8 cellular contexts compared by ENCODE assay signal in the genomic region with DNA sequence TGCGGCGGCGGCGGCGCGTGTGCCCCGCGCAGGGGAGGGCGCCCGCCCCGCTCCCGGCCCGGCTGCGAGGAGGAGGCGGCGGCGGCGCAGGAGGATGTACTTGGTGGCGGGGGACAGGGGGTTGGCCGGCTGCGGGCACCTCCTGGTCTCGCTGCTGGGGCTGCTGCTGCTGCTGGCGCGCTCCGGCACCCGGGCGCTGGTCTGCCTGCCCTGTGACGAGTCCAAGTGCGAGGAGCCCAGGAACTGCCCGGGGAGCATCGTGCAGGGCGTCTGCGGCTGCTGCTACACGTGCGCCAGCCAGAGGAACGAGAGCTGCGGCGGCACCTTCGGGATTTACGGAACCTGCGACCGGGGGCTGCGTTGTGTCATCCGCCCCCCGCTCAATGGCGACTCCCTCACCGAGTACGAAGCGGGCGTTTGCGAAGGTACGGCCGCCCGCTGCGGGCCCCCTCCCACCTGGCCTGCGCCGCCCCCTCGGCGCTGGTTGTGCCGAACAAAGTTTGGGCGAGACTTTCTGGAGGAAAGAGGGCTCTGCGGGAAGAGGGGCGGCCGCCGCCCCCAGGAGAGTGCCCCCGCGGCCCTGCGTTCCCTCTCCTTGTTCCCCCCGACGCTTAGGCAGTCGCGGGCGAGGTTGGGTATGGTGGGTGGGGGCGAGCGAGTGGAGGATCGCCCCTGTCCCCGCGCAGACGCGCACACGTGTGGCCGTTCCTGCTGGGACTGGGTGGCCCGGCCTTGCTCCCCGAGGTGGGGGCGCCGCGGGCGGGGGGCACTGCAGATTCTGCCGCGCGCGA. TPM values are rescaled to one million over a fixed set of nuclear protein-coding genes. Genes with fewer than 3 reads are reported as not detected.
DNase-seq lines count a peak whose midpoint lies in the region; ATAC-seq, FAIRE-seq and TF ChIP-seq lines count a peak whose summit lies in the region.

No MANE protein-coding gene starts in this region.

- H3K27ac Mint-ChIP-seq in neural crest cell (ENCODE audit: unreplicated experiment): no peak overlapping the region

- peak; percentile 19 for ATAC-seq in GM21447 (IDR thresholded peaks at IDR 0.05; ENCODE audit: unreplicated experiment)

- H3K9me3 Mint-ChIP-seq in neural crest cell: no peaks in the 10 kb centered on the region

- peak overlapping the region; percentile 79 to 92 (median 83) for H3K4me3 ChIP-seq in fibroblast of lung (replicated peaks in 1 of 4; ENCODE audit: control extremely low read depth in 1 of 4, insufficient read depth in 1 of 4, low read depth in 3 of 4, low read length in 4 of 4)

- no peaks in the 10 kb centered on the region for H3K36me3 Mint-ChIP-seq in neural crest cell (ENCODE audit: low read depth)

- H3K79me2 ChIP-seq in fibroblast of lung (ENCODE audit: control insufficient read depth, insufficient read depth, low read length): peaks cover 74% of the 10 kb centered on the region

- DNase-seq in DMS53 treated with DMSO at 0.1 percent for 48 hours (lab: John Stamatoyannopoulos, UW; ENCODE audit: unreplicated experiment): peak; percentile 26
- DNase-seq in activated CD8-positive, alpha-beta memory T cell treated with anti-CD3 and anti-CD28 coated beads, Interleukin-2, amount 50 U/mL, for 48 hours: peak; percentile 73
- DNase-seq in fibroblast of lung (ENCODE audit: low read depth in 2 of 2): peak in 1 of 2 donors; percentile 49
- peak; percentile 43 for DNase-seq in neural crest cell (ENCODE audit: low read depth, low spot score)
- peak; percentile 39 for DNase-seq in urothelium cell line (ENCODE audit: low spot score)
- no peak for DNase-seq in globus pallidus (ENCODE audit: low spot score)

- H3K27ac ChIP-seq in fibroblast of lung (ENCODE audit: insufficient read depth, low read length): peak overlapping the region; percentile 95

- TF ChIP-seq EP300 in Ishikawa (IDR thresholded peaks at IDR 0.05; ENCODE audit: borderline replicate concordance): no peak

- peaks cover 3% of the 10 kb centered on the region for H4K20me1 ChIP-seq in fibroblast of lung (ENCODE audit: control insufficient read depth, extremely low read depth, insufficient read depth, low read length)

- H3K36me3 ChIP-seq in fibroblast of lung (ENCODE audit: control insufficient read depth, insufficient read depth, low read length): no peaks in the 10 kb centered on the region

- H3K27me3 Mint-ChIP-seq in neural crest cell (ENCODE audit: low read depth): peaks cover 23% of the 10 kb centered on the region

- H2AFZ ChIP-seq in fibroblast of lung (ENCODE audit: low read length): no peak overlapping the region

- H3K4me3 Mint-ChIP-seq in neural crest cell: peak overlapping the region; percentile 97

- no peaks in the 10 kb centered on the region for H3K9me3 ChIP-seq in fibroblast of lung (ENCODE audit: control insufficient read depth, insufficient read depth, low read depth, low read length)

- no peaks in the 10 kb centered on the region for H3K27me3 ChIP-seq in fibroblast of lung (ENCODE audit: control insufficient read depth, insufficient read depth, low read length)

- H3K4me2 ChIP-seq in fibroblast of lung (ENCODE audit: extremely low read depth, insufficient read depth, low read length): no peak overlapping the region

- FAIRE-seq in urothelium cell line (lab: Jason Lieb, UNC): no peak

- peaks cover 35% of the 10 kb centered on the region for H3K4me1 Mint-ChIP-seq in neural crest cell

- TF ChIP-seq CTCF in fibroblast of lung (conservative IDR thresholded peaks at IDR 0.05 in 1 of 2, IDR thresholded peaks at IDR 0.05 in 1 of 2; ENCODE audit: low read depth in 1 of 2, low read length in 2 of 2) (no peak), neural crest cell (conservative IDR thresholded peaks at IDR 0.05) (no peak)

- peaks cover 12% of the 10 kb centered on the region for H3K4me1 ChIP-seq in fibroblast of lung (ENCODE audit: control insufficient read depth, extremely low read depth, insufficient read depth, low read length)

- peak overlapping the region; percentile 93 for H3K9ac ChIP-seq in fibroblast of lung (ENCODE audit: insufficient read depth, low read length)

- TF ChIP-seq RAD21 in Ishikawa (IDR thresholded peaks at IDR 0.05; ENCODE audit: low read depth): no peak

TF ChIP-seq in Ishikawa, 13 proteins besides CTCF, POLR2A, EP300 and RAD21:
- TF ChIP-seq, protein P1, sequence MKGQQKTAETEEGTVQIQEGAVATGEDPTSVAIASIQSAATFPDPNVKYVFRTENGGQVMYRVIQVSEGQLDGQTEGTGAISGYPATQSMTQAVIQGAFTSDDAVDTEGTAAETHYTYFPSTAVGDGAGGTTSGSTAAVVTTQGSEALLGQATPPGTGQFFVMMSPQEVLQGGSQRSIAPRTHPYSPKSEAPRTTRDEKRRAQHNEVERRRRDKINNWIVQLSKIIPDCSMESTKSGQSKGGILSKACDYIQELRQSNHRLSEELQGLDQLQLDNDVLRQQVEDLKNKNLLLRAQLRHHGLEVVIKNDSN (IDR thresholded peaks at IDR 0.05): 0 out of 2 replicates have a peak, but pooled peaks have one; percentile 10
- TF ChIP-seq ZBTB7A (IDR thresholded peaks at IDR 0.05; ENCODE audit: low read depth) (peak; percentile 89), TAF1 (IDR thresholded peaks at IDR 0.05; ENCODE audit: low read depth) (no peak), TCF12 (IDR thresholded peaks at IDR 0.05; ENCODE audit: low read depth) (no peak), EGR1 (IDR thresholded peaks at IDR 0.05) (peak; percentile 10; the same call in 1 of the 2 replicates), FOXM1 (IDR thresholded peaks at IDR 0.05; ENCODE audit: borderline replicate concordance, low read depth) (no peak), CEBPB (IDR thresholded peaks at IDR 0.05) (no peak)
- TF ChIP-seq, protein P2, sequence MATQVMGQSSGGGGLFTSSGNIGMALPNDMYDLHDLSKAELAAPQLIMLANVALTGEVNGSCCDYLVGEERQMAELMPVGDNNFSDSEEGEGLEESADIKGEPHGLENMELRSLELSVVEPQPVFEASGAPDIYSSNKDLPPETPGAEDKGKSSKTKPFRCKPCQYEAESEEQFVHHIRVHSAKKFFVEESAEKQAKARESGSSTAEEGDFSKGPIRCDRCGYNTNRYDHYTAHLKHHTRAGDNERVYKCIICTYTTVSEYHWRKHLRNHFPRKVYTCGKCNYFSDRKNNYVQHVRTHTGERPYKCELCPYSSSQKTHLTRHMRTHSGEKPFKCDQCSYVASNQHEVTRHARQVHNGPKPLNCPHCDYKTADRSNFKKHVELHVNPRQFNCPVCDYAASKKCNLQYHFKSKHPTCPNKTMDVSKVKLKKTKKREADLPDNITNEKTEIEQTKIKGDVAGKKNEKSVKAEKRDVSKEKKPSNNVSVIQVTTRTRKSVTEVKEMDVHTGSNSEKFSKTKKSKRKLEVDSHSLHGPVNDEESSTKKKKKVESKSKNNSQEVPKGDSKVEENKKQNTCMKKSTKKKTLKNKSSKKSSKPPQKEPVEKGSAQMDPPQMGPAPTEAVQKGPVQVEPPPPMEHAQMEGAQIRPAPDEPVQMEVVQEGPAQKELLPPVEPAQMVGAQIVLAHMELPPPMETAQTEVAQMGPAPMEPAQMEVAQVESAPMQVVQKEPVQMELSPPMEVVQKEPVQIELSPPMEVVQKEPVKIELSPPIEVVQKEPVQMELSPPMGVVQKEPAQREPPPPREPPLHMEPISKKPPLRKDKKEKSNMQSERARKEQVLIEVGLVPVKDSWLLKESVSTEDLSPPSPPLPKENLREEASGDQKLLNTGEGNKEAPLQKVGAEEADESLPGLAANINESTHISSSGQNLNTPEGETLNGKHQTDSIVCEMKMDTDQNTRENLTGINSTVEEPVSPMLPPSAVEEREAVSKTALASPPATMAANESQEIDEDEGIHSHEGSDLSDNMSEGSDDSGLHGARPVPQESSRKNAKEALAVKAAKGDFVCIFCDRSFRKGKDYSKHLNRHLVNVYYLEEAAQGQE (IDR thresholded peaks at IDR 0.05; ENCODE audit: low read depth): no peak
- TF ChIP-seq, protein P3, sequence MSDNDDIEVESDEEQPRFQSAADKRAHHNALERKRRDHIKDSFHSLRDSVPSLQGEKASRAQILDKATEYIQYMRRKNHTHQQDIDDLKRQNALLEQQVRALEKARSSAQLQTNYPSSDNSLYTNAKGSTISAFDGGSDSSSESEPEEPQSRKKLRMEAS (IDR thresholded peaks at IDR 0.05): peak; percentile 92
TF ChIP-seq in Ishikawa: peak in this region for 4.

RNA-seq across cellular contexts. Expression of a gene that starts 0.8 kb away (rescaled TPM):
- total RNA-seq in fibroblast of lung (135 and 364 TPM in 2 replicates), neural crest cell (10.9 and 13.8 TPM in 2 replicates)
- polyA plus RNA-seq in fibroblast of lung: 231 and 661 TPM in 2 replicates
- 157 and 490 TPM in 2 replicates for polyA plus RNA-seq in fibroblast of lung (2012)
- 1,375 and 3,102 TPM in 2 replicates for polyA minus RNA-seq in fibroblast of lung (ENCODE audit: low replicate concordance)
